Comparison of ENCODE assay signal across 14 cellular contexts in the genomic region with DNA sequence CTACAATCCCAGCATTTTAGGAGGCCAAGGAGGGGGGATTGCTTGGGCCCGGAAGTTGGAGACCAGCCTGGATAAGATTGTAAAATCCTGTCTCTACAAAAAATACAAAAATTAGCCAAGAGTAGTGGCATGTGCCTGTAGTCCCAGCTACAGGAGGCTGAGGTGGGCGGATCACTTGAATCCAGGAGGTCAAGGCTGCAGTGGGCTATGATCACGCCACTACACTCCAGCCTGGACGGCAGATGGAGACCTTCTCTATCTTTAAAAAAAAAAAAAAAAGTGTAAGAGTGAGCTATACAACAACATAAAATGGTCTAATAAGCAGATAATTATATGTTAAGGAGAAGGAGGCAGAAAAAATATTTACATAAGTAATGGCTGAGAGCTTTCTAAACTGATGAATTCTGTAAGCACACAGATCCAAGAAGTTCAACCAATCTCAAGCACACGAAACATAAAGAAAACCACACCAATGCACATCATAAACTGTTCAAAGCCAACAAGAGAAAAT. TPM values are rescaled to one million over a fixed set of nuclear protein-coding genes. Genes with fewer than 3 reads are reported as not detected.
DNase-seq lines count a peak whose midpoint lies in the region; ATAC-seq and TF ChIP-seq lines count a peak whose summit lies in the region.
"Had no signal": no experiment of that assay in that cellular context is flagged by ENCODE, and none has a peak within 500 bp of the region (broad histone marks: within the 10 kb centered on the region; RNA-seq: fewer than 3 reads in every experiment).

No MANE protein-coding gene starts in this region.

- peaks cover 24% of the 10 kb centered on the region; the same call in 1 of the 2 replicates for H4K20me1 ChIP-seq in GM23338 (replicated peaks; ENCODE audit: insufficient read depth)

- H3K4me1 Mint-ChIP-seq in GM23338: peaks cover 12% of the 10 kb centered on the region
- peaks cover 5% of the 10 kb centered on the region for H3K4me1 Mint-ChIP-seq in mesothelial cell of epicardium
- H3K4me1 Mint-ChIP-seq: CD14-positive monocyte, IgD-negative memory B cell had no signal

- no peaks in the 10 kb centered on the region for H3K36me3 ChIP-seq in GM23338 (ENCODE audit: insufficient read depth)
- no peaks in the 10 kb centered on the region for H3K36me3 ChIP-seq in effector memory CD4-positive, alpha-beta T cell (ENCODE audit: control insufficient read depth, insufficient read depth, low read length)

- no peaks in the 10 kb centered on the region for H3K9me3 ChIP-seq in effector memory CD4-positive, alpha-beta T cell (ENCODE audit: control insufficient read depth, low read length)
- H3K9me3 ChIP-seq: A549 had no signal

- no peak overlapping the region; the same call in 2 of the 3 replicates for H3K4me3 Mint-ChIP-seq in GM23338
- H3K4me3 Mint-ChIP-seq in mesothelial cell of epicardium: no peak overlapping the region
- H3K4me3 Mint-ChIP-seq: CD14-positive monocyte; CD8-positive, alpha-beta T cell had no signal

- H3K4me2 ChIP-seq in GM23338: no peak overlapping the region
- H3K4me2 ChIP-seq: A549 had no signal

- peaks cover 4% of the 10 kb centered on the region for H3K27me3 Mint-ChIP-seq in GM23338 (ENCODE audit: insufficient read depth, low read depth, poor library complexity)
- H3K27me3 Mint-ChIP-seq in mesothelial cell of epicardium (ENCODE audit: low read depth): no peaks in the 10 kb centered on the region

- H3K9me3 Mint-ChIP-seq in GM23338: no peaks in the 10 kb centered on the region
- H3K9me3 Mint-ChIP-seq in mesothelial cell of epicardium: peaks cover 3% of the 10 kb centered on the region

- H2AFZ ChIP-seq in GM23338: no peak overlapping the region

- H3K27me3 ChIP-seq in GM23338 (ENCODE audit: insufficient read depth): no peaks in the 10 kb centered on the region
- peaks cover 3% of the 10 kb centered on the region for H3K27me3 ChIP-seq in effector memory CD4-positive, alpha-beta T cell (replicated peaks; ENCODE audit: control insufficient read depth, insufficient read depth, low read length, poor library complexity, severe bottlenecking)

- H3K4me3 ChIP-seq in GM23338: no peak overlapping the region
- H3K4me3 ChIP-seq in effector memory CD4-positive, alpha-beta T cell (ENCODE audit: insufficient read depth, low read depth, low read length, poor library complexity, severe bottlenecking): no peak overlapping the region
- H3K4me3 ChIP-seq: A549 had no signal

- no peak for DNase-seq in GM23338 (ENCODE audit: low spot score)
- no peak for DNase-seq in HEK293T (ENCODE audit: extremely low spot score)
- peak; percentile 86 for DNase-seq in NCI-H69 (lab: John Stamatoyannopoulos, UW)
- DNase-seq in mesothelial cell of epicardium (ENCODE audit: low spot score in 2 of 2, unreplicated experiment in 2 of 2): no peak
- DNase-seq in left lobe of liver (ENCODE audit: low spot score): no peak
- DNase-seq in omental fat pad (ENCODE audit: low spot score): no peak
- DNase-seq in effector memory CD4-positive, alpha-beta T cell: no peak
- DNase-seq: CD8-positive, alpha-beta T cell; COR-L47; DMS53; GF-D8 had no signal

- no peak overlapping the region for H3K27ac ChIP-seq in GM23338 (ENCODE audit: low read depth)
- no peak overlapping the region for H3K27ac ChIP-seq in effector memory CD4-positive, alpha-beta T cell (ENCODE audit: insufficient read depth, low read length, poor library complexity, severe bottlenecking)
- H3K27ac ChIP-seq: A549 had no signal

- H3K27ac Mint-ChIP-seq in GM23338: peak overlapping the region; percentile 49; the same call in 1 of the 2 replicates
- H3K27ac Mint-ChIP-seq in mesothelial cell of epicardium: peak overlapping the region; percentile 73
- H3K27ac Mint-ChIP-seq: CD8-positive, alpha-beta T cell; IgD-negative memory B cell had no signal

- no peak for TF ChIP-seq CTCF in GM23338 (conservative IDR thresholded peaks at IDR 0.05; ENCODE audit: low read depth in 2 of 2)
- TF ChIP-seq CTCF in mesothelial cell of epicardium (IDR thresholded peaks at IDR 0.05; ENCODE audit: unreplicated experiment): no peak
- TF ChIP-seq CTCF in omental fat pad (IDR thresholded peaks at IDR 0.05): no peak

- POLR2A ChIA-PET in HEK293T (lab: Yijun Ruan, JAX): no interaction called here

- H3K79me2 ChIP-seq in GM23338 (replicated peaks; ENCODE audit: insufficient read depth): peaks cover 98% of the 10 kb centered on the region

- no peaks in the 10 kb centered on the region for H3K9me2 ChIP-seq in GM23338 (ENCODE audit: insufficient read depth)

- peaks cover 3% of the 10 kb centered on the region; the same call in 1 of the 2 replicates for H3K4me1 ChIP-seq in GM23338 (ENCODE audit: insufficient read depth)
- H3K4me1 ChIP-seq in effector memory CD4-positive, alpha-beta T cell (ENCODE audit: control insufficient read depth, insufficient read depth, low read length, poor library complexity, severe bottlenecking): no peaks in the 10 kb centered on the region
- H3K4me1 ChIP-seq: A549 had no signal

- CTCF ChIA-PET in HEK293T (lab: Yijun Ruan, JAX): no interaction called here

- H3K36me3 Mint-ChIP-seq in GM23338 (ENCODE audit: low read depth): no peaks in the 10 kb centered on the region
- H3K36me3 Mint-ChIP-seq in mesothelial cell of epicardium: peaks cover 1% of the 10 kb centered on the region
- H3K36me3 Mint-ChIP-seq: CD14-positive monocyte; CD8-positive, alpha-beta T cell had no signal

- H3F3A ChIP-seq in GM23338 (replicated peaks; ENCODE audit: low read depth): no peaks in the 10 kb centered on the region

- ATAC-seq in GM23338: no peak; the same call in 2 of the 3 replicates
- ATAC-seq in left lobe of liver: no peak
- no peak for ATAC-seq in omental fat pad (ENCODE audit: low FRiP score)
- ATAC-seq: A549; CD8-positive, alpha-beta T cell had no signal

TF ChIP-seq in GM23338, 12 proteins besides CTCF, POLR2A, EP300 and RAD21:
- TF ChIP-seq STAT1 (IDR thresholded peaks at IDR 0.05; ENCODE audit: unreplicated experiment) (no peak), ZNF331 (CRISPR knock-in tag; IDR thresholded peaks at IDR 0.05; ENCODE audit: low read depth) (no peak), CREB1 (CRISPR knock-in tag; IDR thresholded peaks at IDR 0.05; ENCODE audit: low read depth) (no peak), POLR2AphosphoS5 (IDR thresholded peaks at IDR 0.05; ENCODE audit: low read depth) (no peak)
- TF ChIP-seq, protein P1, sequence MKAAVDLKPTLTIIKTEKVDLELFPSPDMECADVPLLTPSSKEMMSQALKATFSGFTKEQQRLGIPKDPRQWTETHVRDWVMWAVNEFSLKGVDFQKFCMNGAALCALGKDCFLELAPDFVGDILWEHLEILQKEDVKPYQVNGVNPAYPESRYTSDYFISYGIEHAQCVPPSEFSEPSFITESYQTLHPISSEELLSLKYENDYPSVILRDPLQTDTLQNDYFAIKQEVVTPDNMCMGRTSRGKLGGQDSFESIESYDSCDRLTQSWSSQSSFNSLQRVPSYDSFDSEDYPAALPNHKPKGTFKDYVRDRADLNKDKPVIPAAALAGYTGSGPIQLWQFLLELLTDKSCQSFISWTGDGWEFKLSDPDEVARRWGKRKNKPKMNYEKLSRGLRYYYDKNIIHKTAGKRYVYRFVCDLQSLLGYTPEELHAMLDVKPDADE (IDR thresholded peaks at IDR 0.05): no peak
TF ChIP-seq in GM23338: peak in this region for 0.

TF ChIP-seq in HEK293T, 16 proteins besides CTCF, POLR2A, EP300 and RAD21:
- TF ChIP-seq L3MBTL2 (conservative IDR thresholded peaks at IDR 0.05) (no peak), ZNF384 (IDR thresholded peaks at IDR 0.05) (peak; percentile 56)

RNA-seq across cellular contexts. Expression of a gene that starts 23.0 kb away (rescaled TPM):
- total RNA-seq in GM23338 (2014; rRNA removed; shearing (Covaris generic)): 52.1 and 53.4 TPM in 2 replicates
- 11.9 and 12.2 TPM in 2 replicates for polyA plus RNA-seq in GM23338 (2016; fragmentation: Nextera tagmentation; extraction: Ambion mirVana)
- total RNA-seq in mesothelial cell of epicardium (39.0 to 40.1 TPM (median 39.3 TPM) in 3 replicates), left lobe of liver (29.0 TPM), omental fat pad (10 to 100 TPM; 14.4 to 40.5 (median 21.5) TPM)

RNA-seq across cellular contexts. Expression of a gene that starts 58.5 kb away (rescaled TPM):
- 5.2 and 7.8 TPM in 2 replicates for total RNA-seq in GM23338 (2014; rRNA removed; shearing (Covaris generic))
- 6.6 and 7.9 TPM in 2 replicates for polyA plus RNA-seq in GM23338 (2016; fragmentation: Nextera tagmentation; extraction: Ambion mirVana)
- 4.6 to 4.7 TPM (median 4.7 TPM) in 3 replicates for total RNA-seq in mesothelial cell of epicardium
- 2.8 TPM for total RNA-seq in left lobe of liver
- total RNA-seq in omental fat pad: 10 to 100 TPM; 16.2 to 31.3 (median 28.0) TPM
